In the genomic region with DNA sequence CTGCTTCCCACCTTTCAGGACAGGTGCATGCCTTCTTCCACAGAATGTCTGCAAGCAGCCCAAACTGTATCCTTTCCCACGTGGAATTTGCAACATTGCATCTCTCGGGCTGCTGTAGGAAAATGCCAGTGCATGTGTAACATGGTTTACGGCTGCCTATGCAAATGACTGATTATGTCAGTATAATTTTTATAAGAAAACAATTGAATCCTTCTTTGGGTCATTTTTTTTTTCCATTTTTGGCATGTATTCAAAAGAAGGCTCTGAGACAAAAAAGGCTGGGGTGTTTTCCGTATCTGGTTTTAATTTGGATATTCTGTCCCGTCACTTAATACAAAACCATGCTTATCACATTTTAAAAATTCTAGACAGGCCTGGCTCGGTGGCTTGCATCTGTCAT, we compare ENCODE assay signal across 7 cellular contexts. TPM values are rescaled to one million over a fixed set of nuclear protein-coding genes. Genes with fewer than 3 reads are reported as not detected.
"Had no signal": no experiment of that assay in that cellular context is flagged by ENCODE, and none has a peak within 500 bp of the region (broad histone marks: within the 10 kb centered on the region; RNA-seq: fewer than 3 reads in every experiment).

No MANE protein-coding gene starts in this region.

RNA-seq across cellular contexts. Expression of gene OCM, which starts 0.5 kb away (rescaled TPM):
- total RNA-seq: GM23248, H4, H7, HepG2, HFFc6, HT1080 had no signal
- polyA plus RNA-seq: GM23248, HepG2, IgD-negative memory B cell had no signal
